12 cellular contexts compared by ENCODE assay signal in the genomic region with DNA sequence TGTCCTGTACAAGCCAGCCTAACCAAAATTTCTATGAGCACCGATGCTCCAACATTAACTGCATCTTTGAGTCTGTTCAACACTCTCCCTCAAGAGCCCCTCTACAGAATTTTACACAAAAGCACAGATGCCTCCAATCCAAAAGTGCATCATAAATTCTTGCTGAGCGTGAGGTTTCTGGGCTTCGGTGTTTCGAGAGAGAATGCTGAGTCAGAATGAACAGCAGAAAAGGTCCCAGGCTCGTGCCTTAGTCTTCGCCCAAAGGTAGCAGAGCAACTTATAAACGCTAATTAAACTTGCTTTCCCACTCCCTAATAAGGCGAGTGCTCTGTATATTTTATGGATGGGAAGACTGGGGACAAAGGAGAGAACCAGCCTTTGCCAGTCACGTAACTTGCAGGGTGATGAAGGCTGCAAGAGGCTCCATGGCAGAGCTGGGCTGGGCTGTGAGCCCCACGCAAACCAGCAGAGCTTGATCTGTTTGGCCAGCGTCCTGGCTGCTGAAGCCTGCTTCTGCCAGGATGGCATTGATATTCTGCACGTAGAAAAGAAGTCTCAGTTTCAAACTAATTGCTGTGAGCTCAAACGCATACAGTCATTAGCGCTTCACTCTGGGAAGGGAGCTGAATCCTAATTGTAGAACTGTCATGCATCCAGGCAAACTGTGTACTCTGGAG.
"Had no signal": no experiment of that assay in that cellular context is flagged by ENCODE, and none has a peak within 500 bp of the region (broad histone marks: within the 10 kb centered on the region; RNA-seq: fewer than 3 reads in every experiment).

No MANE protein-coding gene starts in this region.

- DNase-seq: activated CD4-positive, alpha-beta T cell treated with anti-CD3 and anti-CD28 coated beads, Interleukin-2, amount 50 U/mL, for 48 hours; activated CD4-positive, CD25-positive, alpha-beta regulatory T cell treated with anti-CD3 and anti-CD28 coated beads, Interleukin-2, amount 50 U/mL, for 72 hours; activated effector memory CD4-positive, alpha-beta T cell treated with anti-CD3 and anti-CD28 coated beads, Interleukin-2, amount 50 U/mL, for 16 hours; activated T-cell treated with anti-CD3 and anti-CD28 coated beads, Interleukin-2, amount 50 U/mL, for 4 hours; gastrocnemius medialis; kidney glomerular epithelial cell; right cardiac atrium; tibial artery had no signal

- H3K27ac ChIP-seq: gastrocnemius medialis, hepatocyte, parathyroid adenoma, tibial artery, vagina had no signal

- H3K9ac ChIP-seq: parathyroid adenoma had no signal

- H3K36me3 ChIP-seq: gastrocnemius medialis, tibial artery, vagina had no signal

- H3K27me3 ChIP-seq: gastrocnemius medialis, hepatocyte, tibial artery, vagina had no signal

- H3K79me2 ChIP-seq: hepatocyte, parathyroid adenoma had no signal

- H3K4me3 ChIP-seq: gastrocnemius medialis, hepatocyte, smooth muscle cell, tibial artery, vagina had no signal

- H3K4me1 ChIP-seq: gastrocnemius medialis, parathyroid adenoma, tibial artery, vagina had no signal

- H3K4me2 ChIP-seq: hepatocyte, smooth muscle cell had no signal

- H3K9me3 ChIP-seq: gastrocnemius medialis, tibial artery, vagina had no signal

- H2AFZ ChIP-seq: hepatocyte, parathyroid adenoma had no signal
